In the genomic region with DNA sequence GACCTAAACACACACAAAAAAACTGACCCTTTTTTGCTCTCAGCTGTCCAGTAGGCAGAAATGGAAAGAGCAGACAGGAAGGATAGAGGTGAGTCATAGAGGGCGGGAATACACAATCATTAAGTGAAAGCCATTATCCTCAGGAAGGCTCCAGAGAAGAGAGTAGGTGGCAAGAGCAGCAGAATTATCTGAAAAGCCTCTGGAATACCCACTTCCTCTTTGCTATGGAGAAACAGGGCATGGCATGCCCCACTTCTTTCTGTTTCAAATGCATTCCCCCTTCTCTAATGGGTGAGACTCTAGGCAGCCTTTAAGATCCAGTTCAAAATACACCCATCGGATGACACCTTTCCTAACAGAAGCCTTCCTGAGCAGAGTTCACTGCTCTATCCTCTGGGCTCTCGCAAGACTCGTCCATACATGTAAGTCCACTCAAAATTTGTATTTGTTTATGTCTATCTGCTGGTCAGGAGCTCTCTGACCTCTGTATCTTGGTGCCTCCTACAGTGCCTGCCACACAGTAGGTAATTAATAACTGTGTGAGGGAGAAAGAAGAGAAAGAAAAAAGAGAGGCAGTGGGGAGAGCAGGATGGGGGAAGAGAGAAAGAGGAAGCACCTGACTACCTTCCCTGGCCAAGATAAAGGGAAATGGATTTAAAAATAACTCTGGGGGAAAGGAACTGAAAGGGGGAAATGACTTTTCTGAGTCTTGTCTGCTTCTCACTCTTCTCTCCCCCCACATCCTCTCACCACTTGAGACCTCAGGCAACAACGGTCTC, we compare ENCODE assay signal across 6 cellular contexts. TPM values are rescaled to one million over a fixed set of nuclear protein-coding genes. Genes with fewer than 3 reads are reported as not detected.
DNase-seq lines count a peak whose midpoint lies in the region; ATAC-seq and TF ChIP-seq lines count a peak whose summit lies in the region.

No MANE protein-coding gene starts in this region.

- no peaks in the 10 kb centered on the region for H3K27me3 ChIP-seq in BLaER1 treated with 17β-estradiol and CSF1 and Interleukin-3, amounts not matched to agents 10 nM and 100 nM
- H3K27me3 ChIP-seq in Loucy (ENCODE audit: insufficient read depth, low read length, poor library complexity, severe bottlenecking) (no peaks in the 10 kb centered on the region), aorta (ENCODE audit: control insufficient read depth in 1 of 2, insufficient read depth in 2 of 2, low read length in 1 of 2) (no peaks in the 10 kb centered on the region)

- no peaks in the 10 kb centered on the region for H3K9me3 Mint-ChIP-seq in stimulated activated memory B cell treated with anti-CD40 and anti-IgM and Interleukin-4, amounts not matched to agents 10 μg/mL and 1 μg/mL and 100 μg/mL, for 72 hours

- peaks cover 69 to 89% (median 79%) of the 10 kb centered on the region in 10 experiments for H3K4me1 ChIP-seq in BLaER1 treated with 17β-estradiol and CSF1 and Interleukin-3, amounts not matched to agents 10 nM and 100 nM
- H3K4me1 ChIP-seq in Loucy (ENCODE audit: insufficient read depth, low read length, poor library complexity, severe bottlenecking) (peaks cover 41% of the 10 kb centered on the region), aorta (ENCODE audit: control insufficient read depth in 1 of 2, insufficient read depth in 2 of 2, low read length in 2 of 2) (no peaks in the 10 kb centered on the region)

- no peaks in the 10 kb centered on the region for H3F3A ChIP-seq in Loucy (ENCODE audit: low read depth)

- TF ChIP-seq CTCF in Loucy (conservative IDR thresholded peaks at IDR 0.05; ENCODE audit: low read length), result no peak

- no peaks in the 10 kb centered on the region for H3K27me3 Mint-ChIP-seq in stimulated activated memory B cell treated with anti-CD40 and anti-IgM and Interleukin-4, amounts not matched to agents 10 μg/mL and 1 μg/mL and 100 μg/mL, for 72 hours

- peak overlapping the region; percentile 73 to 95 (median 88) for H3K9ac ChIP-seq in BLaER1 treated with 17β-estradiol and CSF1 and Interleukin-3, amounts not matched to agents 10 nM and 100 nM
- peak overlapping the region; percentile 84 for H3K9ac ChIP-seq in Loucy (ENCODE audit: low read depth, low read length, poor library complexity, severe bottlenecking)

- intact Hi-C loops in aorta (cut with DNase I), result no loop called here

- H3K36me3 ChIP-seq in BLaER1 treated with 17β-estradiol and CSF1 and Interleukin-3, amounts not matched to agents 10 nM and 100 nM, result peaks cover 0 to 19% (median 0%) of the 10 kb centered on the region in 11 experiments; a peak in 8 of 22 replicates
- H3K36me3 ChIP-seq in Loucy (ENCODE audit: insufficient read depth, low read length), result no peaks in the 10 kb centered on the region
- H3K36me3 ChIP-seq in aorta (ENCODE audit: control insufficient read depth in 1 of 2, insufficient read depth in 2 of 2, low read length in 1 of 2), result no peaks in the 10 kb centered on the region

- H3K4me3 Mint-ChIP-seq in stimulated activated memory B cell treated with anti-CD40 and anti-IgM and Interleukin-4, amounts not matched to agents 10 μg/mL and 1 μg/mL and 100 μg/mL, for 72 hours, result peak overlapping the region; percentile 48

- peak overlapping the region; percentile 57 to 100 (median 97); a peak in 21 of 22 replicates for H3K27ac ChIP-seq in BLaER1 treated with 17β-estradiol and CSF1 and Interleukin-3, amounts not matched to agents 10 nM and 100 nM
- H3K27ac ChIP-seq in aorta (ENCODE audit: low read depth in 1 of 2, low read length in 2 of 2), result no peak overlapping the region

- ATAC-seq in GM21360 (IDR thresholded peaks at IDR 0.05; ENCODE audit: unreplicated experiment) (peak; percentile 65), aorta (ENCODE audit: low FRiP score) (no peak)
- ATAC-seq in stimulated activated memory B cell treated with anti-CD40 and anti-IgM and Interleukin-4, amounts not matched to agents 10 μg/mL and 1 μg/mL and 100 μg/mL, for 72 hours, result peak; percentile 90

- peak overlapping the region; percentile 28 to 69 (median 57); a peak in 19 of 20 replicates for H3K4me3 ChIP-seq in BLaER1 treated with 17β-estradiol and CSF1 and Interleukin-3, amounts not matched to agents 10 nM and 100 nM
- H3K4me3 ChIP-seq in Loucy (ENCODE audit: low read length, poor library complexity, severe bottlenecking) (peak overlapping the region; percentile 63), aorta (ENCODE audit: low read length in 2 of 2) (no peak overlapping the region)

- H3K36me3 Mint-ChIP-seq in stimulated activated memory B cell treated with anti-CD40 and anti-IgM and Interleukin-4, amounts not matched to agents 10 μg/mL and 1 μg/mL and 100 μg/mL, for 72 hours, result no peaks in the 10 kb centered on the region

- H2AFZ ChIP-seq in Loucy (ENCODE audit: low read length), result 0 out of 2 replicates have a peak overlapping the region, but pooled peaks have one; percentile 7

- peaks cover 10% of the 10 kb centered on the region; the same call in 1 of the 2 replicates for H3K79me2 ChIP-seq in Loucy (ENCODE audit: insufficient read depth, low read length)

- no peaks in the 10 kb centered on the region for H3K9me2 ChIP-seq in Loucy (replicated peaks; ENCODE audit: low read depth, low read length)

- WGBS in aorta, 2 donors, result 80 to 85% methylated on average over 5 of the region's 5 CpGs

- no peaks in the 10 kb centered on the region for H3K9me3 ChIP-seq in BLaER1 treated with 17β-estradiol and CSF1 and Interleukin-3, amounts not matched to agents 10 nM and 100 nM (replicated peaks in 1 of 11)
- H3K9me3 ChIP-seq in Loucy (ENCODE audit: insufficient read depth, low read depth, low read length) (no peaks in the 10 kb centered on the region), aorta (ENCODE audit: control insufficient read depth, low read length) (no peaks in the 10 kb centered on the region)

- DNase-seq in dermis microvascular lymphatic vessel endothelial cell (ENCODE audit: low read depth in 2 of 2), result peak; percentile 80 to 86
- no peak for DNase-seq in aorta

- H3K27ac Mint-ChIP-seq in stimulated activated memory B cell treated with anti-CD40 and anti-IgM and Interleukin-4, amounts not matched to agents 10 μg/mL and 1 μg/mL and 100 μg/mL, for 72 hours, result peak overlapping the region; percentile 90

- no peaks in the 10 kb centered on the region for H4K20me1 ChIP-seq in BLaER1 treated with 17β-estradiol and CSF1 and Interleukin-3, amounts not matched to agents 10 nM and 100 nM
- no peaks in the 10 kb centered on the region for H4K20me1 ChIP-seq in Loucy (ENCODE audit: insufficient read depth, low read length, poor library complexity, severe bottlenecking)

- H3K4me1 Mint-ChIP-seq in stimulated activated memory B cell treated with anti-CD40 and anti-IgM and Interleukin-4, amounts not matched to agents 10 μg/mL and 1 μg/mL and 100 μg/mL, for 72 hours, result peaks cover 51% of the 10 kb centered on the region

- peak overlapping the region; percentile 85 to 99 (median 96) for H3K4me2 ChIP-seq in BLaER1 treated with 17β-estradiol and CSF1 and Interleukin-3, amounts not matched to agents 10 nM and 100 nM
- peak overlapping the region; percentile 76 for H3K4me2 ChIP-seq in Loucy (ENCODE audit: low read depth, low read length, poor library complexity, severe bottlenecking)

RNA-seq across cellular contexts. Expression of a gene that starts 8.5 kb away (rescaled TPM):
- total RNA-seq in dermis microvascular lymphatic vessel endothelial cell (under 0.01 and 0.13 TPM in 2 replicates), aorta (1 to 10 TPM in 1 of 2 donors, under 1 TPM in 1; 0.39 to 1.3 TPM)
- polyA plus RNA-seq in aorta, result under 1 TPM; 0.25 to 0.41 TPM

RNA-seq across cellular contexts. Expression of a gene that starts 14.1 kb away (rescaled TPM):
- total RNA-seq in dermis microvascular lymphatic vessel endothelial cell (19.8 and 36.0 TPM in 2 replicates), aorta (10 to 100 TPM; 49.0 to 62.4 TPM)
- 10 to 100 TPM; 10.3 to 28.2 TPM for polyA plus RNA-seq in aorta

RNA-seq across cellular contexts. Expression of a gene that starts 27.2 kb away (rescaled TPM):
- total RNA-seq in dermis microvascular lymphatic vessel endothelial cell (54.9 and 70.4 TPM in 2 replicates), aorta (10 to 100 TPM; 27.5 to 40.0 TPM)
- polyA plus RNA-seq in aorta, result 10 to 100 TPM; 14.9 to 82.1 TPM

RNA-seq across cellular contexts. Expression of a gene that starts 27.6 kb away (rescaled TPM):
- total RNA-seq in dermis microvascular lymphatic vessel endothelial cell, result 65.7 and 75.1 TPM in 2 replicates
- total RNA-seq in aorta, result 10 to 100 TPM; 51.1 to 66.0 TPM
- 100 to 1,000 TPM in 1 of 2 donors, 10 to 100 TPM in 1; 84.8 to 122 TPM for polyA plus RNA-seq in aorta

RNA-seq across cellular contexts. Expression of a gene that starts 33.8 kb away (rescaled TPM):
- total RNA-seq in dermis microvascular lymphatic vessel endothelial cell (22.1 and 28.6 TPM in 2 replicates), aorta (10 to 100 TPM; 25.9 to 27.6 TPM)
- 10 to 100 TPM; 15.8 to 42.7 TPM for polyA plus RNA-seq in aorta

Comparison
In these comparisons a context has a peak if more than half of its experiments do, and no peak if none do; other contexts are left out.
1. H3K27ac ChIP-seq: peak in BLaER1 treated with 17β-estradiol and CSF1 and Interleukin-3, amounts not matched to agents 10 nM and 100 nM (11 of 11); none in aorta (0 of 2).
2. H3K4me3 ChIP-seq: peak in BLaER1 treated with 17β-estradiol and CSF1 and Interleukin-3, amounts not matched to agents 10 nM and 100 nM (10 of 10) and Loucy (single experiment); none in aorta (0 of 2).
3. DNase-seq: peak in dermis microvascular lymphatic vessel endothelial cell (2 of 2); none in aorta (0 of 2).